In genomic region chr3:1275495-1275894, GRCh38 we compare ENCODE assay signal across 2 cellular contexts.
TF ChIP-seq lines count a peak whose summit lies in the region.

No MANE protein-coding gene starts in this region.

TF ChIP-seq in liver, 16 proteins besides CTCF, POLR2A, EP300 and RAD21 (continued from another document):
- TF ChIP-seq REST (IDR thresholded peaks at IDR 0.05) (no peak), GABPA (IDR thresholded peaks at IDR 0.05 in 1 of 2, conservative IDR thresholded peaks at IDR 0.05 in 1 of 2) (no peak), ZBTB33 (IDR thresholded peaks at IDR 0.05) (no peak), YY1 (IDR thresholded peaks at IDR 0.05) (no peak)

TF ChIP-seq in HepG2, 621 proteins besides CTCF, POLR2A, EP300 and RAD21 (continued from another document):
- TF ChIP-seq PATZ1 (CRISPR knock-in tag; IDR thresholded peaks at IDR 0.05) = no peak
- no peak for TF ChIP-seq SP140L (CRISPR knock-in tag; IDR thresholded peaks at IDR 0.05; ENCODE audit: borderline replicate concordance)
- no peak for TF ChIP-seq RFXAP (CRISPR knock-in tag; IDR thresholded peaks at IDR 0.05; ENCODE audit: borderline replicate concordance)
- TF ChIP-seq TP53 (CRISPR knock-in tag; conservative IDR thresholded peaks at IDR 0.05) = no peak
- TF ChIP-seq, protein P1, sequence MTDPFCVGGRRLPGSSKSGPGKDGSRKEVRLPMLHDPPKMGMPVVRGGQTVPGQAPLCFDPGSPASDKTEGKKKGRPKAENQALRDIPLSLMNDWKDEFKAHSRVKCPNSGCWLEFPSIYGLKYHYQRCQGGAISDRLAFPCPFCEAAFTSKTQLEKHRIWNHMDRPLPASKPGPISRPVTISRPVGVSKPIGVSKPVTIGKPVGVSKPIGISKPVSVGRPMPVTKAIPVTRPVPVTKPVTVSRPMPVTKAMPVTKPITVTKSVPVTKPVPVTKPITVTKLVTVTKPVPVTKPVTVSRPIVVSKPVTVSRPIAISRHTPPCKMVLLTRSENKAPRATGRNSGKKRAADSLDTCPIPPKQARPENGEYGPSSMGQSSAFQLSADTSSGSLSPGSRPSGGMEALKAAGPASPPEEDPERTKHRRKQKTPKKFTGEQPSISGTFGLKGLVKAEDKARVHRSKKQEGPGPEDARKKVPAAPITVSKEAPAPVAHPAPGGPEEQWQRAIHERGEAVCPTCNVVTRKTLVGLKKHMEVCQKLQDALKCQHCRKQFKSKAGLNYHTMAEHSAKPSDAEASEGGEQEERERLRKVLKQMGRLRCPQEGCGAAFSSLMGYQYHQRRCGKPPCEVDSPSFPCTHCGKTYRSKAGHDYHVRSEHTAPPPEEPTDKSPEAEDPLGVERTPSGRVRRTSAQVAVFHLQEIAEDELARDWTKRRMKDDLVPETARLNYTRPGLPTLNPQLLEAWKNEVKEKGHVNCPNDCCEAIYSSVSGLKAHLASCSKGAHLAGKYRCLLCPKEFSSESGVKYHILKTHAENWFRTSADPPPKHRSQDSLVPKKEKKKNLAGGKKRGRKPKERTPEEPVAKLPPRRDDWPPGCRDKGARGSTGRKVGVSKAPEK (CRISPR knock-in tag; IDR thresholded peaks at IDR 0.05; ENCODE audit: borderline replicate concordance) = no peak
- no peak for TF ChIP-seq ZNF772 (CRISPR knock-in tag; IDR thresholded peaks at IDR 0.05)
- no peak for TF ChIP-seq ZNF232 (CRISPR knock-in tag; IDR thresholded peaks at IDR 0.05; ENCODE audit: borderline replicate concordance)
- TF ChIP-seq JDP2 (CRISPR knock-in tag; IDR thresholded peaks at IDR 0.05; ENCODE audit: borderline replicate concordance) = no peak
TF ChIP-seq in HepG2: peak in this region for 0.
